21 cellular contexts compared by ENCODE assay signal in genomic region chr2:203594541-203594940, GRCh38. TPM values are rescaled to one million over a fixed set of nuclear protein-coding genes. Genes with fewer than 3 reads are reported as not detected.
A peak's percentile ranks its signal among the peaks of the same experiment; 100 is the strongest.
DNase-seq lines count a peak whose midpoint lies in the region; ATAC-seq and TF ChIP-seq lines count a peak whose summit lies in the region.
"Had no signal": no experiment of that assay in that cellular context is flagged by ENCODE, and none has a peak within 500 bp of the region (broad histone marks: within the 10 kb centered on the region; RNA-seq: fewer than 3 reads in every experiment).

No MANE protein-coding gene starts in this region.

- no peak for ATAC-seq in GM21360 (IDR thresholded peaks at IDR 0.05; ENCODE audit: unreplicated experiment)
- ATAC-seq in HG03108 (IDR thresholded peaks at IDR 0.05; ENCODE audit: unreplicated experiment) = no peak
- ATAC-seq: activated CD8-positive, alpha-beta T cell treated with anti-CD3 and anti-CD28 coated beads for 36 hours had no signal

- no peak overlapping the region for H2AFZ ChIP-seq in mammary epithelial cell (ENCODE audit: low read depth, low read length)

- no peaks in the 10 kb centered on the region for H3K79me2 ChIP-seq in mammary epithelial cell (ENCODE audit: insufficient read depth, low read length)

- in situ Hi-C loops in mammary epithelial cell (cut with MboI; ENCODE audit: low sequenced_read_pairs in 2 of 2) = no loop called here

- no peak overlapping the region for H3K9ac ChIP-seq in mammary epithelial cell (ENCODE audit: insufficient read depth, low read length)

- CTCF ChIA-PET in mammary epithelial cell (lab: Charles Lee; ENCODE audit: low non-redundant PET) = no interaction called here

- no peak overlapping the region for H3K4me2 ChIP-seq in mammary epithelial cell (ENCODE audit: insufficient read depth, low read depth, low read length)

- H3K4me3 ChIP-seq in mammary epithelial cell (replicated peaks in 1 of 3; ENCODE audit: insufficient read depth in 1 of 3, low read depth in 2 of 3, low read length in 3 of 3) = no peak overlapping the region
- H3K4me3 ChIP-seq: right atrium auricular region, testis had no signal

- H3K27ac ChIP-seq in mammary epithelial cell (ENCODE audit: insufficient read depth, low read depth, low read length) = no peak overlapping the region
- H3K27ac ChIP-seq: epithelial cell of prostate, right atrium auricular region, testis had no signal

- no peak for TF ChIP-seq CTCF in mammary epithelial cell (conservative IDR thresholded peaks at IDR 0.05 in 1 of 2, IDR thresholded peaks at IDR 0.05 in 1 of 2; ENCODE audit: extremely low read depth in 1 of 2, insufficient read depth in 1 of 2, low read depth in 1 of 2, low read length in 2 of 2)

- intact Hi-C loops in mammary epithelial cell (cut with micrococcal nuclease) = no loop called here

- H3K27me3 ChIP-seq in mammary epithelial cell (ENCODE audit: insufficient read depth, low read length) = no peaks in the 10 kb centered on the region
- H3K27me3 ChIP-seq: right atrium auricular region, testis had no signal

- dilution Hi-C loops in mammary epithelial cell (cut with HindIII; ENCODE audit: low sequenced_read_pairs) = no loop called here

- H3K4me1 ChIP-seq in mammary epithelial cell (ENCODE audit: insufficient read depth, low read length) = peaks cover 10% of the 10 kb centered on the region
- H3K4me1 ChIP-seq: right atrium auricular region, testis had no signal

- peak; percentile 30 for DNase-seq in AG20443 (ENCODE audit: low spot score)
- DNase-seq in LHCN-M2 (ENCODE audit: low read depth) = peak; percentile 34
- DNase-seq in mammary epithelial cell = peak; percentile 19
- peak; percentile 33 for DNase-seq in kidney glomerular epithelial cell (lab: John Stamatoyannopoulos, UW)
- DNase-seq in SKM-1 (lab: John Stamatoyannopoulos, UW; ENCODE audit: unreplicated experiment) = no peak
- DNase-seq in UCSD-AML1 (lab: John Stamatoyannopoulos, UW; ENCODE audit: unreplicated experiment) = no peak
- DNase-seq: ACHN; activated B cell treated with CpG ODN at 0.5 μM for 24 hours; activated CD8-positive, alpha-beta T cell treated with anti-CD3 and anti-CD28 coated beads for 36 hours; activated naive CD4-positive, alpha-beta T cell treated with anti-CD3 and anti-CD28 coated beads for 36 hours; activated T-cell treated with anti-CD3 and anti-CD28 coated beads, Interleukin-2, amount 50 U/mL, for 1 hour; DND-41; Karpas-422; NCI-H524 treated with DMSO at 0.1 percent for 48 hours; SIG-M5; stimulated activated CD4-positive, alpha-beta T cell treated with anti-CD3 and anti-CD28 coated beads, Interleukin-15, amount 100 ng/mL, for 24 hours; testis had no signal

- BruUV-seq in mammary epithelial cell (replicated peaks; lab: Mats Ljungman, UMichigan) = no TSS peak

- H3K9me3 ChIP-seq in mammary epithelial cell (replicated peaks; ENCODE audit: insufficient read depth, low read length) = no peaks in the 10 kb centered on the region
- H3K9me3 ChIP-seq: right atrium auricular region, testis had no signal

- H4K20me1 ChIP-seq in mammary epithelial cell (ENCODE audit: insufficient read depth, low read length) = no peaks in the 10 kb centered on the region

- no peaks in the 10 kb centered on the region for H3K36me3 ChIP-seq in mammary epithelial cell (ENCODE audit: insufficient read depth, low read length)
- H3K36me3 ChIP-seq: right atrium auricular region had no signal

RNA-seq across cellular contexts. Expression of gene RAPH1, which starts 59.4 kb away (rescaled TPM):
- total RNA-seq in LHCN-M2 (2014; rRNA removed) = 43.1 and 66.0 TPM in 2 replicates
- polyA plus RNA-seq in LHCN-M2 (2012) = 19.7 TPM
- 10 to 100 TPM; 12.5 to 42.2 TPM for total RNA-seq in mammary epithelial cell
- 6.1 TPM for polyA plus RNA-seq in mammary epithelial cell
- polyA minus RNA-seq in mammary epithelial cell = 51.5 TPM

Comparison
In these comparisons a context has a peak if more than half of its experiments do, and no peak if none do; other contexts are left out.
1. DNase-seq: peak in AG20443 (single experiment), LHCN-M2 (single experiment), mammary epithelial cell (single experiment) and kidney glomerular epithelial cell (single experiment); none in SKM-1 (single experiment) and UCSD-AML1 (single experiment).